In genomic region chr6:126268087-126268486, GRCh38 we compare ENCODE assay signal across 10 cellular contexts.
DNase-seq lines count a peak whose midpoint lies in the region; ATAC-seq and TF ChIP-seq lines count a peak whose summit lies in the region.
"Had no signal": no experiment of that assay in that cellular context is flagged by ENCODE, and none has a peak within 500 bp of the region (broad histone marks: within the 10 kb centered on the region; RNA-seq: fewer than 3 reads in every experiment).

No MANE protein-coding gene starts in this region.

- peak; percentile 92 for DNase-seq in left kidney (ENCODE audit: low read depth, low spot score)
- no peak for DNase-seq in NCI-H510A (lab: John Stamatoyannopoulos, UW)
- no peak for DNase-seq in activated CD4-positive, alpha-beta T cell treated with anti-CD3 and anti-CD28 coated beads, Interleukin-2, amount 50 U/mL, for 4 hours
- no peak for DNase-seq in RWPE1 (ENCODE audit: low spot score)
- DNase-seq: activated CD8-positive, alpha-beta T cell treated with anti-CD3 and anti-CD28 coated beads for 36 hours; NCI-H1092; Right ventricle myocardium superior had no signal

- POLR2A ChIA-PET in RWPE1 (lab: Yijun Ruan, JAX; ENCODE audit: low non-redundant PET) = no interaction called here

- H3K27ac ChIP-seq in RWPE1 = no peak overlapping the region

- TF ChIP-seq CTCF in RWPE1 (conservative IDR thresholded peaks at IDR 0.05; ENCODE audit: low read depth) = no peak

- CTCF ChIA-PET in RWPE1 (lab: Yijun Ruan, JAX) = no interaction called here

- ATAC-seq in GM18861 (IDR thresholded peaks at IDR 0.05; ENCODE audit: unreplicated experiment) = peak; percentile 83
- peak; percentile 81 for ATAC-seq in GM21786 (IDR thresholded peaks at IDR 0.05; ENCODE audit: unreplicated experiment)
- peak; percentile 96 for ATAC-seq in HG03442 (IDR thresholded peaks at IDR 0.05; ENCODE audit: unreplicated experiment)
- ATAC-seq: activated CD8-positive, alpha-beta T cell treated with anti-CD3 and anti-CD28 coated beads for 36 hours had no signal
